ENCODE assay signal across 15 cellular contexts in genomic region chr3:15520804-15521572, GRCh38. TPM values are rescaled to one million over a fixed set of nuclear protein-coding genes. Genes with fewer than 3 reads are reported as not detected.
DNase-seq lines count a peak whose midpoint lies in the region; ATAC-seq and TF ChIP-seq lines count a peak whose summit lies in the region.
"Had no signal": no experiment of that assay in that cellular context is flagged by ENCODE, and none has a peak within 500 bp of the region (broad histone marks: within the 10 kb centered on the region; RNA-seq: fewer than 3 reads in every experiment).

No MANE protein-coding gene starts in this region.

- H3K4me3 ChIP-seq in CD4-positive, CD25-positive, alpha-beta regulatory T cell (ENCODE audit: low read depth, low read length): no peak overlapping the region
- H3K4me3 ChIP-seq in GM23338 (peak overlapping the region; percentile 16; the same call in 1 of the 2 replicates), muscle layer of duodenum (ENCODE audit: low read depth in 1 of 2, low read length in 2 of 2) (peak overlapping the region; percentile 11 to 19), BE2C (ENCODE audit: low read depth, low read length) (no peak overlapping the region), WERI-Rb-1 (ENCODE audit: low read depth, low read length) (no peak overlapping the region)
- H3K4me3 ChIP-seq: neural progenitor cell, transverse colon had no signal

- H2AFZ ChIP-seq in GM23338: peak overlapping the region; percentile 94
- H2AFZ ChIP-seq: neural progenitor cell had no signal

- H3K27ac Mint-ChIP-seq in CD4-positive, CD25-positive, alpha-beta regulatory T cell: peak overlapping the region in 2 of 3 donors; percentile 66 to 69
- H3K27ac Mint-ChIP-seq in GM23338: no peak overlapping the region
- H3K27ac Mint-ChIP-seq in activated naive CD8-positive, alpha-beta T cell treated with anti-CD3 and anti-CD28 coated beads, Interleukin-2, amount 10 ng/mL, durations not matched to agents 7 days and 5 days: peak overlapping the region; percentile 77
- H3K27ac Mint-ChIP-seq: neural progenitor cell had no signal

- H3K36me3 Mint-ChIP-seq in CD4-positive, CD25-positive, alpha-beta regulatory T cell: peaks cover 3% of the 10 kb centered on the region
- H3K36me3 Mint-ChIP-seq in GM23338 (ENCODE audit: low read depth): no peaks in the 10 kb centered on the region
- peaks cover 6% of the 10 kb centered on the region for H3K36me3 Mint-ChIP-seq in activated naive CD8-positive, alpha-beta T cell treated with anti-CD3 and anti-CD28 coated beads, Interleukin-2, amount 10 ng/mL, durations not matched to agents 7 days and 5 days
- H3K36me3 Mint-ChIP-seq: neural progenitor cell had no signal

- POLR2A ChIA-PET in activated naive CD8-positive, alpha-beta T cell treated with anti-CD3 and anti-CD28 coated beads, Interleukin-2, amount 10 ng/mL, durations not matched to agents 7 days and 5 days (lab: Charles Lee): no interaction called here

- peak overlapping the region; percentile 69 for H3K4me2 ChIP-seq in GM23338
- H3K4me2 ChIP-seq: neural progenitor cell had no signal

- no peaks in the 10 kb centered on the region for H3K36me3 ChIP-seq in CD4-positive, CD25-positive, alpha-beta regulatory T cell (ENCODE audit: control insufficient read depth, insufficient read depth, low read length)
- no peaks in the 10 kb centered on the region for H3K36me3 ChIP-seq in GM23338 (ENCODE audit: insufficient read depth)
- no peaks in the 10 kb centered on the region for H3K36me3 ChIP-seq in muscle layer of duodenum (ENCODE audit: control insufficient read depth in 1 of 2, insufficient read depth in 2 of 2, low read length in 2 of 2)
- H3K36me3 ChIP-seq in BE2C: no peaks in the 10 kb centered on the region
- no peaks in the 10 kb centered on the region for H3K36me3 ChIP-seq in WERI-Rb-1
- H3K36me3 ChIP-seq: neural progenitor cell, spleen, transverse colon had no signal

- TF ChIP-seq CTCF in GM23338 (conservative IDR thresholded peaks at IDR 0.05; ENCODE audit: low read depth in 2 of 2) (no peak), BE2C (IDR thresholded peaks at IDR 0.05; ENCODE audit: low read depth, low read length) (no peak), WERI-Rb-1 (IDR thresholded peaks at IDR 0.05; ENCODE audit: low read depth, low read length) (no peak)

- peaks cover 0 to 2% (median 0%) of the 10 kb centered on the region in 7 donors for H3K9me3 Mint-ChIP-seq in CD4-positive, CD25-positive, alpha-beta regulatory T cell
- no peaks in the 10 kb centered on the region for H3K9me3 Mint-ChIP-seq in GM23338
- H3K9me3 Mint-ChIP-seq in activated naive CD8-positive, alpha-beta T cell treated with anti-CD3 and anti-CD28 coated beads, Interleukin-2, amount 10 ng/mL, durations not matched to agents 7 days and 5 days: no peaks in the 10 kb centered on the region
- H3K9me3 Mint-ChIP-seq: neural progenitor cell had no signal

- H3K79me2 ChIP-seq in GM23338 (replicated peaks; ENCODE audit: insufficient read depth): no peaks in the 10 kb centered on the region

- H3K27me3 ChIP-seq in CD4-positive, CD25-positive, alpha-beta regulatory T cell (ENCODE audit: control insufficient read depth, insufficient read depth, low read length): no peaks in the 10 kb centered on the region
- H3K27me3 ChIP-seq in GM23338 (ENCODE audit: insufficient read depth) (peaks cover 21% of the 10 kb centered on the region), muscle layer of duodenum (ENCODE audit: low read depth, low read length) (no peaks in the 10 kb centered on the region), BE2C (no peaks in the 10 kb centered on the region), WERI-Rb-1 (ENCODE audit: insufficient read depth, low read depth, severe bottlenecking) (no peaks in the 10 kb centered on the region)
- H3K27me3 ChIP-seq: spleen, transverse colon had no signal

- H3K4me3 Mint-ChIP-seq in CD4-positive, CD25-positive, alpha-beta regulatory T cell: no peak overlapping the region
- H3K4me3 Mint-ChIP-seq in GM23338: peak overlapping the region; percentile 53
- H3K4me3 Mint-ChIP-seq in activated naive CD8-positive, alpha-beta T cell treated with anti-CD3 and anti-CD28 coated beads, Interleukin-2, amount 10 ng/mL, durations not matched to agents 7 days and 5 days: peak overlapping the region; percentile 76
- H3K4me3 Mint-ChIP-seq: neural progenitor cell had no signal

- no peaks in the 10 kb centered on the region for H4K20me1 ChIP-seq in GM23338 (replicated peaks; ENCODE audit: insufficient read depth)

- peaks cover 4% of the 10 kb centered on the region for H3K4me1 ChIP-seq in CD4-positive, CD25-positive, alpha-beta regulatory T cell (ENCODE audit: control insufficient read depth, insufficient read depth, low read length, poor library complexity, severe bottlenecking)
- peaks cover 10% of the 10 kb centered on the region for H3K4me1 ChIP-seq in GM23338 (ENCODE audit: insufficient read depth)
- peaks cover 0 to 16% of the 10 kb centered on the region in 2 donors for H3K4me1 ChIP-seq in muscle layer of duodenum (ENCODE audit: control insufficient read depth in 1 of 2, insufficient read depth in 2 of 2, low read length in 2 of 2)
- H3K4me1 ChIP-seq in BE2C: no peaks in the 10 kb centered on the region; the same call in 1 of the 2 replicates

- H3K9me3 ChIP-seq in CD4-positive, CD25-positive, alpha-beta regulatory T cell (ENCODE audit: control insufficient read depth in 2 of 2, low read length in 2 of 2): no peaks in the 10 kb centered on the region
- no peaks in the 10 kb centered on the region for H3K9me3 ChIP-seq in muscle layer of duodenum (ENCODE audit: control insufficient read depth in 1 of 2, low read length in 2 of 2)
- no peaks in the 10 kb centered on the region for H3K9me3 ChIP-seq in BE2C
- no peaks in the 10 kb centered on the region for H3K9me3 ChIP-seq in WERI-Rb-1 (ENCODE audit: severe bottlenecking)
- H3K9me3 ChIP-seq: spleen, transverse colon had no signal

- H3K27ac ChIP-seq in CD4-positive, CD25-positive, alpha-beta regulatory T cell (ENCODE audit: insufficient read depth, low read length, poor library complexity, severe bottlenecking): no peak overlapping the region
- H3K27ac ChIP-seq in GM23338 (ENCODE audit: low read depth) (no peak overlapping the region), muscle layer of duodenum (ENCODE audit: low read length) (no peak overlapping the region), WERI-Rb-1 (no peak overlapping the region)
- H3K27ac ChIP-seq: neural progenitor cell, transverse colon had no signal

- DNase-seq in CD4-positive, CD25-positive, alpha-beta regulatory T cell: no peak
- DNase-seq in GM23338 (ENCODE audit: low spot score): no peak
- no peak for DNase-seq in activated naive CD8-positive, alpha-beta T cell treated with anti-CD3 and anti-CD28 coated beads, Interleukin-2, amount 10 ng/mL, durations not matched to agents 7 days and 5 days
- DNase-seq in RKO (ENCODE audit: low spot score): no peak
- DNase-seq in BE2C: no peak
- no peak for DNase-seq in WERI-Rb-1
- DNase-seq: activated CD4-positive, CD25-positive, alpha-beta regulatory T cell; activated naive CD4-positive, alpha-beta T cell treated with anti-CD3 and anti-CD28 coated beads, Interleukin-2, amount 50 U/mL, for 16 hours; Calu3; NCI-H1930; spleen; transverse colon had no signal

- ATAC-seq in CD4-positive, CD25-positive, alpha-beta regulatory T cell (ENCODE audit: low read depth in 2 of 2): no peak
- peak; percentile 29 for ATAC-seq in GM23338
- ATAC-seq in activated naive CD8-positive, alpha-beta T cell treated with anti-CD3 and anti-CD28 coated beads, Interleukin-2, amount 10 ng/mL, durations not matched to agents 7 days and 5 days (ENCODE audit: low read depth): no peak
- ATAC-seq in HG03108 (IDR thresholded peaks at IDR 0.05; ENCODE audit: unreplicated experiment): no peak

- no peaks in the 10 kb centered on the region for H3F3A ChIP-seq in GM23338 (replicated peaks; ENCODE audit: low read depth)

- no peaks in the 10 kb centered on the region for H3K27me3 Mint-ChIP-seq in CD4-positive, CD25-positive, alpha-beta regulatory T cell
- peaks cover 27% of the 10 kb centered on the region for H3K27me3 Mint-ChIP-seq in GM23338 (ENCODE audit: insufficient read depth, low read depth, poor library complexity)
- peaks cover 6% of the 10 kb centered on the region for H3K27me3 Mint-ChIP-seq in activated naive CD8-positive, alpha-beta T cell treated with anti-CD3 and anti-CD28 coated beads, Interleukin-2, amount 10 ng/mL, durations not matched to agents 7 days and 5 days

- H3K9me2 ChIP-seq in GM23338 (ENCODE audit: insufficient read depth): no peaks in the 10 kb centered on the region; the same call in 1 of the 2 replicates

- peaks cover under 1 to 5% (median 3%) of the 10 kb centered on the region in 4 donors for H3K4me1 Mint-ChIP-seq in CD4-positive, CD25-positive, alpha-beta regulatory T cell
- peaks cover 26% of the 10 kb centered on the region for H3K4me1 Mint-ChIP-seq in GM23338
- peaks cover 12% of the 10 kb centered on the region for H3K4me1 Mint-ChIP-seq in activated naive CD8-positive, alpha-beta T cell treated with anti-CD3 and anti-CD28 coated beads, Interleukin-2, amount 10 ng/mL, durations not matched to agents 7 days and 5 days

TF ChIP-seq in GM23338, 12 proteins besides CTCF, POLR2A, EP300 and RAD21 (continues in another document):
- TF ChIP-seq CREB1 (CRISPR knock-in tag; IDR thresholded peaks at IDR 0.05; ENCODE audit: low read depth) (no peak), ZNF331 (CRISPR knock-in tag; IDR thresholded peaks at IDR 0.05; ENCODE audit: low read depth) (no peak)

RNA-seq across cellular contexts. Expression of gene COLQ, which starts 0.5 kb away (rescaled TPM):
- 5.1 TPM for total RNA-seq in CD4-positive, CD25-positive, alpha-beta regulatory T cell
- 1 to 10 TPM in 2 of 4 donors, under 1 TPM in 2; 0.60 to 1.2 (median 0.89) TPM for polyA plus RNA-seq in CD4-positive, CD25-positive, alpha-beta regulatory T cell
- 0.66 and 2.0 TPM in 2 replicates for total RNA-seq in GM23338 (2014; rRNA removed; shearing (Covaris generic))
- polyA plus RNA-seq in GM23338 (2016; fragmentation: Nextera tagmentation; extraction: Ambion mirVana): 0.71 and 0.78 TPM in 2 replicates
- 1 to 10 TPM; 3.5 to 4.1 TPM for total RNA-seq in activated naive CD8-positive, alpha-beta T cell treated with anti-CD3 and anti-CD28 coated beads, Interleukin-2, amount 10 ng/mL, durations not matched to agents 7 days and 5 days
- 1.9 TPM for polyA plus RNA-seq in BE2C (2012; ENCODE audit: insufficient read depth, insufficient read length, low read depth)

Comparison
In these comparisons a context has a peak if more than half of its experiments do, and no peak if none do; other contexts are left out.
1. H3K4me3 ChIP-seq: peak in GM23338 (single experiment) and muscle layer of duodenum (2 of 2); none in CD4-positive, CD25-positive, alpha-beta regulatory T cell (single experiment), BE2C (single experiment) and WERI-Rb-1 (single experiment).
2. H3K4me3 Mint-ChIP-seq: peak in GM23338 (single experiment) and activated naive CD8-positive, alpha-beta T cell treated with anti-CD3 and anti-CD28 coated beads, Interleukin-2, amount 10 ng/mL, durations not matched to agents 7 days and 5 days (single experiment); none in CD4-positive, CD25-positive, alpha-beta regulatory T cell (0 of 4).